Comparison of ENCODE assay signal across 17 cellular contexts in the genomic region with DNA sequence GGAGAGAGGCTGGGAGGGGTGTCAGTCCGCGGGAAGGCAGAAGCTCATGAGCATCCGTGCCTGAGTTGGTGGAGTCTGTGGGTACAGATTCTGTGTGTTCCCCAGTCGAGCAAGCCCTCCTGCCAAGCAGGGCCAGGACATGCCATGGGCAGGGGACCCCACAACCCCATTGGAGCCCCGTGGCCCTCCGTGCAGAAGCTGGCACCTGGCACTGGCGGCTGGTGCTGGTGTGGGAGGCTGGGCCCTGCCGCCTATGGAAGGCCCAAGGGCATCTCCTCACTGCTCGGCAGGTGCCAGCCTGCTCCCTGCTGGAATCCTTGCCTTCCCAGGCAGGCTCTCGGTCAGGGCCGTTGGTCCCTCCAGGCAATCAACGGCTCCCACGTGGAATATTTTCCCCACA.
"Had no signal": no experiment of that assay in that cellular context is flagged by ENCODE, and none has a peak within 500 bp of the region (broad histone marks: within the 10 kb centered on the region; RNA-seq: fewer than 3 reads in every experiment).

No MANE protein-coding gene starts in this region.

- H3K4me3 ChIP-seq: lung, thoracic aorta, upper lobe of left lung had no signal

- H3K4me3 Mint-ChIP-seq: activated CD4-positive, alpha-beta T cell treated with anti-CD3 and anti-CD28 coated beads for 36 hours; activated T-helper 1 cell treated with anti-CD3 and anti-CD28 coated beads, Interleukin-12 subunit alpha, Interleukin-12 subunit beta, Interleukin-2, Interleukin-4 antibody, amounts not matched to agents 30 ng/mL and 10 ng/mL and 1 ng/mL, durations not matched to agents 14 hours and 24 hours and 36 hours; central memory CD8-positive, alpha-beta T cell; naive thymus-derived CD4-positive, alpha-beta T cell; neural crest cell; WTC11 had no signal

- H3K9me3 ChIP-seq: thoracic aorta, upper lobe of left lung had no signal

- H3K27me3 ChIP-seq: upper lobe of left lung had no signal

- H3K27ac ChIP-seq: brain microvascular endothelial cell, upper lobe of left lung had no signal

- H3K27me3 Mint-ChIP-seq: central memory CD8-positive, alpha-beta T cell had no signal

- DNase-seq: activated CD4-positive, alpha-beta T cell treated with anti-CD3 and anti-CD28 coated beads for 36 hours; activated CD4-positive, alpha-beta T cell treated with anti-CD3 and anti-CD28 coated beads, Interleukin-2, amount 50 U/mL, for 48 hours; brain microvascular endothelial cell; naive thymus-derived CD4-positive, alpha-beta T cell; retina; stimulated activated CD4-positive, alpha-beta T cell treated with anti-CD3 and anti-CD28 coated beads, Interleukin-4, amount 100 ng/mL, for 1 hour; stimulated activated naive CD4-positive, alpha-beta T cell; T-helper 1 cell had no signal

- H3K36me3 ChIP-seq: brain microvascular endothelial cell, thoracic aorta, upper lobe of left lung had no signal

- H3K4me1 Mint-ChIP-seq: activated CD4-positive, alpha-beta T cell treated with anti-CD3 and anti-CD28 coated beads for 36 hours; neural crest cell had no signal

- H3K9me3 Mint-ChIP-seq: activated naive CD4-positive, alpha-beta T cell treated with anti-CD3 and anti-CD28 coated beads, Interleukin-2, amount 50 U/mL, for 72 hours; activated T-helper 1 cell treated with anti-CD3 and anti-CD28 coated beads, Interleukin-12 subunit alpha, Interleukin-12 subunit beta, Interleukin-2, Interleukin-4 antibody, amounts not matched to agents 30 ng/mL and 10 ng/mL and 1 ng/mL, durations not matched to agents 14 hours and 24 hours and 36 hours; central memory CD8-positive, alpha-beta T cell; naive thymus-derived CD4-positive, alpha-beta T cell had no signal

- H3K4me1 ChIP-seq: upper lobe of left lung had no signal

- H3K27ac Mint-ChIP-seq: activated CD4-positive, alpha-beta T cell treated with anti-CD3 and anti-CD28 coated beads for 36 hours; activated naive CD4-positive, alpha-beta T cell treated with anti-CD3 and anti-CD28 coated beads, Interleukin-2, amount 50 U/mL, for 72 hours; activated T-helper 1 cell treated with anti-CD3 and anti-CD28 coated beads, Interleukin-12 subunit alpha, Interleukin-12 subunit beta, Interleukin-2, Interleukin-4 antibody, amounts not matched to agents 30 ng/mL and 10 ng/mL and 1 ng/mL, durations not matched to agents 14 hours and 24 hours and 36 hours; naive thymus-derived CD4-positive, alpha-beta T cell; progenitor cell of endocrine pancreas; WTC11 had no signal

- H3K36me3 Mint-ChIP-seq: activated naive CD4-positive, alpha-beta T cell treated with anti-CD3 and anti-CD28 coated beads, Interleukin-2, amount 50 U/mL, for 72 hours; WTC11 had no signal
